8 cellular contexts compared by ENCODE assay signal in the genomic region with DNA sequence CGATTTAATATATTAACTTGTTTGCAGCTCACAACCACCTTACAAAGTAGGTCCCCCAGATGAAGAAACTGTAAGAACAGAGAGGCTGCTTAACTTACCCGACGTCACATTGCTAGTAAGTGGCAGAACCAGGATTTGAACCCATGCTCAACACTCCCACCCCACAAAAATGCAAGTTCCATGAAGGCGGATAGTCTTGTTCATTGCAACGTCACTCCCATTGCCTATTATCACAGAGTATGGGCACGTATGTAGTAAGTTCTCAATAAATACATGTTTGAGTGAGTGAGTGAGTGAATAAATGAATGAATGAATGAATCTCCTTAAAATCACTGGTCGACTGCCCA. TPM values are rescaled to one million over a fixed set of nuclear protein-coding genes. Genes with fewer than 3 reads are reported as not detected.
DNase-seq lines count a peak whose midpoint lies in the region; FAIRE-seq and TF ChIP-seq lines count a peak whose summit lies in the region.

No MANE protein-coding gene starts in this region.

- FAIRE-seq in HTR-8/SVneo (lab: Jason Lieb, UNC), result no peak

- H2AFZ ChIP-seq in mammary epithelial cell (ENCODE audit: low read depth, low read length), result peak overlapping the region; percentile 96

- no peaks in the 10 kb centered on the region for H3K9me3 ChIP-seq in HUES6 (ENCODE audit: control insufficient read depth, insufficient read depth, low read depth, low read length)
- no peaks in the 10 kb centered on the region for H3K9me3 ChIP-seq in mammary epithelial cell (replicated peaks; ENCODE audit: insufficient read depth, low read length)
- no peaks in the 10 kb centered on the region for H3K9me3 ChIP-seq in mucosa of rectum (ENCODE audit: control insufficient read depth in 2 of 2, low read length in 2 of 2)

- H3K9ac ChIP-seq in HUES6 (ENCODE audit: low read length), result peak overlapping the region; percentile 77
- peak overlapping the region; percentile 92 for H3K9ac ChIP-seq in mammary epithelial cell (ENCODE audit: insufficient read depth, low read length)
- peak overlapping the region in 1 of 2 donors; percentile 75 for H3K9ac ChIP-seq in mucosa of rectum (ENCODE audit: low read depth in 1 of 2, low read length in 2 of 2)

- peak overlapping the region; percentile 81 for H3K27ac ChIP-seq in 22Rv1
- no peak overlapping the region for H3K27ac ChIP-seq in HUES6 (ENCODE audit: low read depth, low read length)
- H3K27ac ChIP-seq in mammary epithelial cell (ENCODE audit: insufficient read depth, low read depth, low read length), result peak overlapping the region; percentile 99
- peak overlapping the region; percentile 61 to 70 for H3K27ac ChIP-seq in mucosa of rectum (ENCODE audit: low read depth in 2 of 2, low read length in 2 of 2)

- 11% methylated on average over 6 of the region's 7 CpGs for WGBS in mammary epithelial cell (ENCODE audit: low coverage, missing lambda C conversion rate)

- CTCF ChIA-PET in mammary epithelial cell (lab: Charles Lee; ENCODE audit: low non-redundant PET), result no interaction called here

- H3K4me1 ChIP-seq in HUES6 (ENCODE audit: control insufficient read depth, insufficient read depth, low read length) (peaks cover 28% of the 10 kb centered on the region), mammary epithelial cell (ENCODE audit: insufficient read depth, low read length) (peaks cover 50% of the 10 kb centered on the region), mucosa of rectum (ENCODE audit: control insufficient read depth in 2 of 2, insufficient read depth in 2 of 2, low read length in 2 of 2) (peaks cover 10 to 16% of the 10 kb centered on the region in 2 donors)

- H3K27me3 ChIP-seq in HUES6 (ENCODE audit: control insufficient read depth, insufficient read depth, low read length), result peaks cover 4% of the 10 kb centered on the region; the same call in 1 of the 2 replicates
- no peaks in the 10 kb centered on the region for H3K27me3 ChIP-seq in mammary epithelial cell (ENCODE audit: insufficient read depth, low read length)
- peaks cover 0 to 3% of the 10 kb centered on the region in 2 donors for H3K27me3 ChIP-seq in mucosa of rectum (ENCODE audit: control insufficient read depth in 2 of 2, insufficient read depth in 2 of 2, low read length in 2 of 2)

- DNase-seq in mammary epithelial cell (no peak), AG08396 (ENCODE audit: low spot score) (no peak), GOT3 (lab: John Stamatoyannopoulos, UW) (no peak), HTR-8/SVneo (ENCODE audit: insufficient read length, low spot score) (no peak), A172 (ENCODE audit: low spot score) (no peak)

- H3K79me2 ChIP-seq in mammary epithelial cell (ENCODE audit: insufficient read depth, low read length), result peaks cover 56% of the 10 kb centered on the region

- dilution Hi-C loops in mammary epithelial cell (cut with HindIII; ENCODE audit: low sequenced_read_pairs), result no loop called here

- no TSS peak for BruUV-seq in mammary epithelial cell (replicated peaks; lab: Mats Ljungman, UMichigan)

- in situ Hi-C loops in mammary epithelial cell (cut with MboI; ENCODE audit: low sequenced_read_pairs in 2 of 2), result no loop called here

- H3K4me2 ChIP-seq in mammary epithelial cell (ENCODE audit: insufficient read depth, low read depth, low read length), result peak overlapping the region; percentile 91

- H3K4me3 ChIP-seq in HUES6 (ENCODE audit: low read depth, low read length), result peak overlapping the region; percentile 88
- H3K4me3 ChIP-seq in mammary epithelial cell (replicated peaks in 1 of 3; ENCODE audit: insufficient read depth in 1 of 3, low read depth in 2 of 3, low read length in 3 of 3), result peak overlapping the region; percentile 66 to 90 (median 73)
- H3K4me3 ChIP-seq in mucosa of rectum (ENCODE audit: low read length in 2 of 2), result peak overlapping the region; percentile 80 to 82

- intact Hi-C loops in mammary epithelial cell (cut with micrococcal nuclease), result no loop called here

- no peaks in the 10 kb centered on the region for H4K20me1 ChIP-seq in mammary epithelial cell (ENCODE audit: insufficient read depth, low read length)

- H3K36me3 ChIP-seq in HUES6 (ENCODE audit: control insufficient read depth, insufficient read depth, low read length), result no peaks in the 10 kb centered on the region
- H3K36me3 ChIP-seq in mammary epithelial cell (ENCODE audit: insufficient read depth, low read length), result no peaks in the 10 kb centered on the region
- no peaks in the 10 kb centered on the region for H3K36me3 ChIP-seq in mucosa of rectum (ENCODE audit: control insufficient read depth in 2 of 2, insufficient read depth in 2 of 2, low read length in 2 of 2)

- TF ChIP-seq CTCF in 22Rv1 (IDR thresholded peaks at IDR 0.05) (no peak), mammary epithelial cell (conservative IDR thresholded peaks at IDR 0.05 in 1 of 2, IDR thresholded peaks at IDR 0.05 in 1 of 2; ENCODE audit: extremely low read depth in 1 of 2, insufficient read depth in 1 of 2, low read depth in 1 of 2, low read length in 2 of 2) (no peak)

RNA-seq across cellular contexts. Expression of a gene that starts 1.1 kb away (rescaled TPM):
- 10 to 100 TPM; 30.5 to 36.2 TPM for total RNA-seq in mammary epithelial cell
- polyA plus RNA-seq in mammary epithelial cell, result 16.5 TPM
- polyA minus RNA-seq in mammary epithelial cell, result 27.6 TPM
- total RNA-seq in A172 (2014; rRNA removed; shearing (Covaris generic)), result 3.8 and 6.3 TPM in 2 replicates

RNA-seq across cellular contexts. Expression of a gene that starts 34.4 kb away (rescaled TPM):
- 1 to 10 TPM; 1.2 to 4.7 TPM for total RNA-seq in mammary epithelial cell
- 0.96 TPM for polyA plus RNA-seq in mammary epithelial cell
- 1.5 TPM for polyA minus RNA-seq in mammary epithelial cell
- total RNA-seq in A172 (2014; rRNA removed; shearing (Covaris generic)), result not detected in 2 replicates
